In genomic region chr14:22569106-22569748, GRCh38 we compare ENCODE assay signal across 12 cellular contexts. TPM values are rescaled to one million over a fixed set of nuclear protein-coding genes. Genes with fewer than 3 reads are reported as not detected.
DNase-seq lines count a peak whose midpoint lies in the region; ATAC-seq and TF ChIP-seq lines count a peak whose summit lies in the region.
"Had no signal": no experiment of that assay in that cellular context is flagged by ENCODE, and none has a peak within 500 bp of the region (broad histone marks: within the 10 kb centered on the region; RNA-seq: fewer than 3 reads in every experiment).

No MANE protein-coding gene starts in this region.

- H3K4ac ChIP-seq in mesenchymal stem cell (ENCODE audit: low read depth in 1 of 2, low read length in 2 of 2), result no peak overlapping the region

- no peak for ATAC-seq in T-helper 17 cell
- ATAC-seq in GM18520 (IDR thresholded peaks at IDR 0.05; ENCODE audit: unreplicated experiment), result no peak

- no peak overlapping the region for H4K8ac ChIP-seq in mesenchymal stem cell (ENCODE audit: low read length)

- H3K4me3 Mint-ChIP-seq in MCF 10A (ENCODE audit: unreplicated experiment) (no peak overlapping the region), T-helper 17 cell (peak overlapping the region; percentile 84)

- H3K27me3 ChIP-seq in breast epithelium (no peaks in the 10 kb centered on the region), mesenchymal stem cell (ENCODE audit: control insufficient read depth in 1 of 2, insufficient read depth in 1 of 2, low read length in 2 of 2) (no peaks in the 10 kb centered on the region), transverse colon (no peaks in the 10 kb centered on the region)
- H3K27me3 ChIP-seq: heart right ventricle had no signal

- H3K36me3 ChIP-seq in breast epithelium, result no peaks in the 10 kb centered on the region
- peaks cover 17 to 92% of the 10 kb centered on the region in 2 experiments for H3K36me3 ChIP-seq in mesenchymal stem cell (ENCODE audit: control insufficient read depth in 1 of 2, insufficient read depth in 2 of 2, low read depth in 1 of 2, low read length in 2 of 2)
- H3K36me3 ChIP-seq in transverse colon, result peaks cover 0 to 23% (median 6%) of the 10 kb centered on the region in 4 donors

- 96% methylated on average over 4 of the region's 6 CpGs for whole genome bisulfite sequencing in mesenchymal stem cell
- WGBS in transverse colon (ENCODE audit: low coverage in 1 of 2), 2 donors, result 46 to 82% methylated on average over 3 to 6 of the region's 6 CpGs

- H2BK5ac ChIP-seq in mesenchymal stem cell (ENCODE audit: low read depth, low read length, poor library complexity, severe bottlenecking), result no peak overlapping the region

- peak overlapping the region; percentile 42 for H3K9ac ChIP-seq in mesenchymal stem cell (ENCODE audit: low read length)

- H4K91ac ChIP-seq in mesenchymal stem cell (ENCODE audit: low read length), result no peak overlapping the region

- TF ChIP-seq EP300 in transverse colon (IDR thresholded peaks at IDR 0.05; ENCODE audit: low read depth), result no peak

- no peaks in the 10 kb centered on the region for H3K9me3 Mint-ChIP-seq in MCF 10A (ENCODE audit: unreplicated experiment)

- in situ Hi-C loops in transverse colon (cut with MboI; ENCODE audit: low pct_ligation_motif_present in 1 of 4, low pct_unique_long_range_greater_than_20kb in 1 of 4, low sequenced_read_pairs in 3 of 4), result loop anchor here in 3 of 4 donors (5.0 to 25.0 kb wide), 5 partner anchors 76 to 293 kb away; partner anchors contain the start of genes LRP10 (in 2 of the 3) and OR6J1 (in 1 of the 3)

- H3K14ac ChIP-seq in mesenchymal stem cell (ENCODE audit: low read length in 2 of 2), result no peak overlapping the region

- BruUV-seq in MCF 10A (replicated peaks; lab: Mats Ljungman, UMichigan), result no TSS peak

- intact Hi-C loops in MCF 10A (cut with micrococcal nuclease) (no loop called here), breast epithelium (cut with DNase I; ENCODE audit: low total_unique reads) (no loop called here), transverse colon (cut with DNase I; ENCODE audit: low total_unique reads) (no loop called here)

- H3K79me1 ChIP-seq in mesenchymal stem cell (replicated peaks; ENCODE audit: low read length, poor library complexity, severe bottlenecking), result peaks cover 9% of the 10 kb centered on the region

- H3K4me2 ChIP-seq in mesenchymal stem cell (ENCODE audit: low read length, poor library complexity, severe bottlenecking), result no peak overlapping the region

- peaks cover 83% of the 10 kb centered on the region for H3K36me3 Mint-ChIP-seq in MCF 10A (ENCODE audit: insufficient read depth, unreplicated experiment)
- peaks cover 3% of the 10 kb centered on the region for H3K36me3 Mint-ChIP-seq in T-helper 17 cell (ENCODE audit: low read depth)

- CTCF ChIA-PET in MCF 10A (lab: Yijun Ruan, JAX), result interaction anchor here (0.6 to 4.6 kb wide), 54 partner anchors 7 to 464 kb away, joined by 3 to 206 read pairs (median 6); partner anchors contain the start of genes ABHD4, DAD1, OR6J1 and OXA1L

- DNase-seq in MCF 10A (ENCODE audit: unreplicated experiment), result no peak
- DNase-seq in breast epithelium (ENCODE audit: low spot score in 2 of 2), result no peak
- no peak for DNase-seq in T-helper 17 cell
- no peak for DNase-seq in mesenchymal stem cell
- no peak for DNase-seq in transverse colon
- DNase-seq in effector CD4-positive, alpha-beta T cell, result no peak
- no peak for DNase-seq in DMS79 (lab: John Stamatoyannopoulos, UW)
- DNase-seq: heart right ventricle, Kasumi-1, left ventricle myocardium inferior, NCI-H2029 treated with DMSO at 0.1 percent for 48 hours had no signal

- H3K23ac ChIP-seq in mesenchymal stem cell (ENCODE audit: low read length in 2 of 2), result no peak overlapping the region

- H3K27ac Mint-ChIP-seq in MCF 10A (ENCODE audit: low read depth, unreplicated experiment) (peak overlapping the region; percentile 32), T-helper 17 cell (peak overlapping the region; percentile 100)

- H2BK12ac ChIP-seq in mesenchymal stem cell (ENCODE audit: low read length in 2 of 2), result no peak overlapping the region

- H3K4me3 ChIP-seq in breast epithelium (no peak overlapping the region), mesenchymal stem cell (ENCODE audit: insufficient read depth in 1 of 2, low read depth in 1 of 2, low read length in 2 of 2) (no peak overlapping the region), transverse colon (no peak overlapping the region)
- H3K4me3 ChIP-seq: left ventricle myocardium inferior had no signal

- POLR2A ChIA-PET in MCF 10A (lab: Yijun Ruan, JAX), result interaction anchor here (0.7 to 3.9 kb wide), 8 partner anchors 9 to 347 kb away, joined by 3 to 23 read pairs (median 8); partner anchors contain the start of genes ABHD4, DAD1, MMP14 and OR6J1

- H2BK15ac ChIP-seq in mesenchymal stem cell (ENCODE audit: low read depth, poor library complexity, severe bottlenecking), result no peak overlapping the region

- TF ChIP-seq POLR2A in breast epithelium (IDR thresholded peaks at IDR 0.05) (no peak), transverse colon (IDR thresholded peaks at IDR 0.05) (no peak)

- H3K27me3 Mint-ChIP-seq in MCF 10A (ENCODE audit: insufficient read depth, unreplicated experiment), result no peaks in the 10 kb centered on the region
- no peaks in the 10 kb centered on the region for H3K27me3 Mint-ChIP-seq in T-helper 17 cell

- H2AK5ac ChIP-seq in mesenchymal stem cell (ENCODE audit: low read length, severe bottlenecking), result no peak overlapping the region

- H3K9me3 ChIP-seq in breast epithelium, result no peaks in the 10 kb centered on the region
- H3K9me3 ChIP-seq in T-helper 17 cell (ENCODE audit: control insufficient read depth, low read length, poor library complexity, severe bottlenecking), result no peaks in the 10 kb centered on the region
- no peaks in the 10 kb centered on the region for H3K9me3 ChIP-seq in mesenchymal stem cell (ENCODE audit: control insufficient read depth, low read length)
- no peaks in the 10 kb centered on the region for H3K9me3 ChIP-seq in transverse colon
- H3K9me3 ChIP-seq: heart right ventricle, left ventricle myocardium inferior had no signal

- H3K18ac ChIP-seq in mesenchymal stem cell (ENCODE audit: low read depth in 1 of 2, low read length in 2 of 2), result no peak overlapping the region

- no peak overlapping the region for H2BK120ac ChIP-seq in mesenchymal stem cell (ENCODE audit: low read depth, low read length)

- TF ChIP-seq CTCF in MCF 10A (IDR thresholded peaks at IDR 0.05; ENCODE audit: unreplicated experiment) (no peak), breast epithelium (IDR thresholded peaks at IDR 0.05) (no peak), transverse colon (IDR thresholded peaks at IDR 0.05) (no peak)

- H3K27ac ChIP-seq in breast epithelium (peak overlapping the region in 1 of 2 donors; percentile 70), mesenchymal stem cell (ENCODE audit: low read length, poor library complexity, severe bottlenecking) (no peak overlapping the region), transverse colon (peak overlapping the region; percentile 8 to 63 (median 52))
- H3K27ac ChIP-seq: left ventricle myocardium inferior had no signal

- peaks cover 8% of the 10 kb centered on the region for H3K4me1 Mint-ChIP-seq in MCF 10A (ENCODE audit: insufficient read depth, unreplicated experiment)
- peaks cover 51% of the 10 kb centered on the region for H3K4me1 Mint-ChIP-seq in T-helper 17 cell

- no peak overlapping the region for H2AFZ ChIP-seq in mesenchymal stem cell (ENCODE audit: low read depth, low read length)

- no peaks in the 10 kb centered on the region for H3K4me1 ChIP-seq in breast epithelium
- peaks cover 7% of the 10 kb centered on the region for H3K4me1 ChIP-seq in mesenchymal stem cell (ENCODE audit: control insufficient read depth, insufficient read depth, low read depth, low read length)
- H3K4me1 ChIP-seq in transverse colon, result peaks cover 5 to 39% (median 15%) of the 10 kb centered on the region in 4 donors

RNA-seq across cellular contexts. Expression of gene DAD1, which starts 19.8 kb away (rescaled TPM):
- total RNA-seq in MCF 10A (2022) (166 and 210 TPM in 2 replicates), breast epithelium (100 to 1,000 TPM; 192 to 238 (median 202) TPM), T-helper 17 cell (10 to 100 TPM; 95.4 to 96.0 TPM), transverse colon (100 to 1,000 TPM in 3 of 4 donors, 10 to 100 TPM in 1; 31.4 to 154 (median 141) TPM)
- polyA plus RNA-seq in mesenchymal stem cell (2013, experiment 1 of 2), result 348 TPM
- 351 TPM for polyA plus RNA-seq in mesenchymal stem cell (2013, experiment 2 of 2)

RNA-seq across cellular contexts. Expression of gene ABHD4, which starts 28.9 kb away (rescaled TPM):
- total RNA-seq in MCF 10A (2022) (10.3 and 16.7 TPM in 2 replicates), breast epithelium (10 to 100 TPM; 22.1 to 41.6 (median 25.2) TPM), T-helper 17 cell (10 to 100 TPM; 12.3 to 19.0 TPM), transverse colon (10 to 100 TPM; 17.5 to 41.1 (median 23.1) TPM)
- polyA plus RNA-seq in mesenchymal stem cell (2013, experiment 1 of 2), result 32.7 TPM
- 32.8 TPM for polyA plus RNA-seq in mesenchymal stem cell (2013, experiment 2 of 2)
